In genomic region chr2:173279528-173279868, GRCh38 we compare ENCODE assay signal across 2 cellular contexts.
TF ChIP-seq lines count a peak whose summit lies in the region.

No MANE protein-coding gene starts in this region.

TF ChIP-seq in GM23338, 12 proteins besides CTCF, POLR2A, EP300 and RAD21:
- TF ChIP-seq EZH2phosphoT487 (IDR thresholded peaks at IDR 0.05; ENCODE audit: unreplicated experiment) (no peak), EZH2 (IDR thresholded peaks at IDR 0.05; ENCODE audit: low read depth, unreplicated experiment) (no peak), ETS1 (IDR thresholded peaks at IDR 0.05) (no peak), POLR2AphosphoS5 (IDR thresholded peaks at IDR 0.05; ENCODE audit: low read depth) (no peak), ZNF114 (CRISPR knock-in tag; IDR thresholded peaks at IDR 0.05) (no peak), STAT1 (IDR thresholded peaks at IDR 0.05; ENCODE audit: unreplicated experiment) (no peak), JUNB (IDR thresholded peaks at IDR 0.05; ENCODE audit: unreplicated experiment) (no peak), REST (IDR thresholded peaks at IDR 0.05; ENCODE audit: unreplicated experiment) (no peak), NANOG (IDR thresholded peaks at IDR 0.05; ENCODE audit: borderline replicate concordance) (no peak), ZNF331 (CRISPR knock-in tag; IDR thresholded peaks at IDR 0.05; ENCODE audit: low read depth) (no peak), ZNF462 (CRISPR knock-in tag; IDR thresholded peaks at IDR 0.05) (no peak), CREB1 (CRISPR knock-in tag; IDR thresholded peaks at IDR 0.05; ENCODE audit: low read depth) (no peak)

TF ChIP-seq in K562, 482 proteins besides CTCF, POLR2A, EP300 and RAD21:
- TF ChIP-seq ZSCAN29 (IDR thresholded peaks at IDR 0.05) (no peak), PTBP1 (IDR thresholded peaks at IDR 0.05; ENCODE audit: low read depth, low read length) (no peak), VEZF1 (CRISPR knock-in tag; IDR thresholded peaks at IDR 0.05) (no peak), U2AF2 (optimal IDR thresholded peaks at IDR 0.05; ENCODE audit: low read depth, low read length) (no peak), GATAD2B (IDR thresholded peaks at IDR 0.05; ENCODE audit: borderline replicate concordance) (no peak), HDAC2 (IDR thresholded peaks at IDR 0.05) (no peak), CBX5 (IDR thresholded peaks at IDR 0.05; ENCODE audit: borderline replicate concordance, low read depth) (no peak), ATF4 (CRISPR knock-in tag; IDR thresholded peaks at IDR 0.05) (no peak), POU5F1 (IDR thresholded peaks at IDR 0.05; ENCODE audit: borderline replicate concordance, low read depth, low read length, partially characterized antibody) (no peak)
